1 cellular context compared by ENCODE assay signal in genomic region chr4:242121-242848, GRCh38.
TF ChIP-seq lines count a peak whose summit lies in the region.

No MANE protein-coding gene starts in this region.

TF ChIP-seq in GM12878, 131 proteins besides CTCF, POLR2A, EP300 and RAD21 (continued from another document):
- TF ChIP-seq, protein P1, sequence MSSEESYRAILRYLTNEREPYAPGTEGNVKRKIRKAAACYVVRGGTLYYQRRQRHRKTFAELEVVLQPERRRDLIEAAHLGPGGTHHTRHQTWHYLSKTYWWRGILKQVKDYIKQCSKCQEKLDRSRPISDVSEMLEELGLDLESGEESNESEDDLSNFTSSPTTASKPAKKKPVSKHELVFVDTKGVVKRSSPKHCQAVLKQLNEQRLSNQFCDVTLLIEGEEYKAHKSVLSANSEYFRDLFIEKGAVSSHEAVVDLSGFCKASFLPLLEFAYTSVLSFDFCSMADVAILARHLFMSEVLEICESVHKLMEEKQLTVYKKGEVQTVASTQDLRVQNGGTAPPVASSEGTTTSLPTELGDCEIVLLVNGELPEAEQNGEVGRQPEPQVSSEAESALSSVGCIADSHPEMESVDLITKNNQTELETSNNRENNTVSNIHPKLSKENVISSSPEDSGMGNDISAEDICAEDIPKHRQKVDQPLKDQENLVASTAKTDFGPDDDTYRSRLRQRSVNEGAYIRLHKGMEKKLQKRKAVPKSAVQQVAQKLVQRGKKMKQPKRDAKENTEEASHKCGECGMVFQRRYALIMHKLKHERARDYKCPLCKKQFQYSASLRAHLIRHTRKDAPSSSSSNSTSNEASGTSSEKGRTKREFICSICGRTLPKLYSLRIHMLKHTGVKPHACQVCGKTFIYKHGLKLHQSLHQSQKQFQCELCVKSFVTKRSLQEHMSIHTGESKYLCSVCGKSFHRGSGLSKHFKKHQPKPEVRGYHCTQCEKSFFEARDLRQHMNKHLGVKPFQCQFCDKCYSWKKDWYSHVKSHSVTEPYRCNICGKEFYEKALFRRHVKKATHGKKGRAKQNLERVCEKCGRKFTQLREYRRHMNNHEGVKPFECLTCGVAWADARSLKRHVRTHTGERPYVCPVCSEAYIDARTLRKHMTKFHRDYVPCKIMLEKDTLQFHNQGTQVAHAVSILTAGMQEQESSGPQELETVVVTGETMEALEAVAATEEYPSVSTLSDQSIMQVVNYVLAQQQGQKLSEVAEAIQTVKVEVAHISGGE (CRISPR knock-in tag; IDR thresholded peaks at IDR 0.05), result no peak
- TF ChIP-seq KLF5 (IDR thresholded peaks at IDR 0.05; ENCODE audit: partially characterized antibody), result peak; percentile 46
- TF ChIP-seq YY1 (IDR thresholded peaks at IDR 0.05; ENCODE audit: low read depth, low read length), result 0 out of 2 replicates have a peak, but pooled peaks have one; percentile 24
- 0 out of 2 replicates have a peak, but pooled peaks have one; percentile 59 for TF ChIP-seq NBN (IDR thresholded peaks at IDR 0.05)
- TF ChIP-seq IRF5 (IDR thresholded peaks at IDR 0.05; ENCODE audit: borderline replicate concordance), result no peak
- no peak for TF ChIP-seq TCF3 (IDR thresholded peaks at IDR 0.05; ENCODE audit: borderline replicate concordance, insufficient read depth, low read depth, low read length)
- no peak for TF ChIP-seq MEF2B (IDR thresholded peaks at IDR 0.05; ENCODE audit: partially characterized antibody, poor library complexity, severe bottlenecking)
TF ChIP-seq in GM12878: peak in this region for 6.
